Comparison of ENCODE assay signal across 11 cellular contexts in the genomic region with DNA sequence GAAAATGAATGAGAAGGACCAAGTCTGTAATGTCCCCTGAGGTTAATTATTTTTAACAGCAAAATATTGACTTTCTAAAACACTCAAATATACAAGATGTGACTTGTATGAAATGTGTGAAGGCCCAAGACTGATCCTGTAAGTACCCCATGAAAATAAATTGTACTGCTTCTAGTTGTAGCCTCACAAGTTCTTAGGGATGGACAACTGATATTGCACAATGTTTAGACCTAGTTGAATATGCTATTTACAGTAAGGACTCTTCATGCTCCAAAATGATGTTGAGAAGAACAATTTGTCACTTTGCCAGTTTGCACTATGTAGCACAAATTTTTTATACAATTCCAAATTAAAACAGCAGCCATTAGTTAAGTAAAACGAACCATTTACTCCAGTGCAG.
"Had no signal": no experiment of that assay in that cellular context is flagged by ENCODE, and none has a peak within 500 bp of the region (broad histone marks: within the 10 kb centered on the region; RNA-seq: fewer than 3 reads in every experiment).

No MANE protein-coding gene starts in this region.

- H3K27ac ChIP-seq: GM23248 had no signal

- ATAC-seq: GM23338, HCT116 had no signal

- FAIRE-seq: H1, H54 had no signal

- H3K4me3 ChIP-seq: GM23248, GM23338, HAP-1 had no signal

- H3K4me1 ChIP-seq: HAP-1 had no signal

- H3K9me3 ChIP-seq: HAP-1 had no signal

- H3K36me3 ChIP-seq: HAP-1 had no signal

- H3K9ac ChIP-seq: GM23248 had no signal

- H3K4me2 ChIP-seq: GM23338 had no signal

- DNase-seq: GM23248, GOT3, H7, H9, HCEC 1CT, HFFc6 had no signal

- H2AFZ ChIP-seq: GM23248, GM23338 had no signal
